15 cellular contexts compared by ENCODE assay signal in genomic region chr1:33300673-33301072, GRCh38. TPM values are rescaled to one million over a fixed set of nuclear protein-coding genes. Genes with fewer than 3 reads are reported as not detected.
DNase-seq lines count a peak whose midpoint lies in the region; ATAC-seq and TF ChIP-seq lines count a peak whose summit lies in the region.
"Had no signal": no experiment of that assay in that cellular context is flagged by ENCODE, and none has a peak within 500 bp of the region (broad histone marks: within the 10 kb centered on the region; RNA-seq: fewer than 3 reads in every experiment).

No MANE protein-coding gene starts in this region.

- no peaks in the 10 kb centered on the region for H3K9me3 Mint-ChIP-seq in MCF 10A (ENCODE audit: unreplicated experiment)
- H3K9me3 Mint-ChIP-seq in CD4-positive, alpha-beta T cell, result no peaks in the 10 kb centered on the region
- H3K9me3 Mint-ChIP-seq: activated B cell treated with CpG ODN at 0.5 μM for 24 hours; activated T-helper 17 cell treated with anti-CD3 and anti-CD28 coated beads, Interleukin-2, amount 50 U/mL, for 72 hours had no signal

- no peaks in the 10 kb centered on the region for H3K36me3 ChIP-seq in mammary epithelial cell (ENCODE audit: insufficient read depth, low read length)
- no peaks in the 10 kb centered on the region for H3K36me3 ChIP-seq in aorta (ENCODE audit: control insufficient read depth in 1 of 2, insufficient read depth in 2 of 2, low read length in 1 of 2)

- H3K4me1 Mint-ChIP-seq in MCF 10A (ENCODE audit: insufficient read depth, unreplicated experiment), result no peaks in the 10 kb centered on the region
- peaks cover 29% of the 10 kb centered on the region for H3K4me1 Mint-ChIP-seq in CD4-positive, alpha-beta T cell (ENCODE audit: low read depth)
- H3K4me1 Mint-ChIP-seq: activated B cell treated with CpG ODN at 0.5 μM for 24 hours; activated T-helper 17 cell treated with anti-CD3 and anti-CD28 coated beads, Interleukin-2, amount 50 U/mL, for 72 hours had no signal

- CTCF ChIA-PET in MCF 10A (lab: Yijun Ruan, JAX), result interaction anchor here (0.6 to 11.9 kb wide), 6 partner anchors 49 to 1569 kb away, joined by 3 to 152 read pairs (median 3); partner anchors contain the start of gene ZSCAN20
- CTCF ChIA-PET in mammary epithelial cell (lab: Charles Lee; ENCODE audit: low non-redundant PET), result no interaction called here
- CTCF ChIA-PET in CD4-positive, alpha-beta T cell (lab: Charles Lee), result no interaction called here

- no peak overlapping the region for H3K27ac ChIP-seq in mammary epithelial cell (ENCODE audit: insufficient read depth, low read depth, low read length)
- H3K27ac ChIP-seq in aorta (ENCODE audit: low read depth in 1 of 2, low read length in 2 of 2), result no peak overlapping the region
- no peak overlapping the region for H3K27ac ChIP-seq in CD4-positive, alpha-beta T cell (ENCODE audit: low read depth, low read length)

- H3K4me2 ChIP-seq in mammary epithelial cell (ENCODE audit: insufficient read depth, low read depth, low read length), result no peak overlapping the region

- no peak overlapping the region for H3K4me3 Mint-ChIP-seq in MCF 10A (ENCODE audit: unreplicated experiment)
- H3K4me3 Mint-ChIP-seq in CD4-positive, alpha-beta T cell, result no peak overlapping the region
- H3K4me3 Mint-ChIP-seq: activated B cell treated with CpG ODN at 0.5 μM for 24 hours; activated T-helper 17 cell treated with anti-CD3 and anti-CD28 coated beads, Interleukin-2, amount 50 U/mL, for 72 hours had no signal

- H3K27ac Mint-ChIP-seq in MCF 10A (ENCODE audit: low read depth, unreplicated experiment), result no peak overlapping the region
- H3K27ac Mint-ChIP-seq in CD4-positive, alpha-beta T cell, result no peak overlapping the region
- H3K27ac Mint-ChIP-seq: activated B cell treated with CpG ODN at 0.5 μM for 24 hours; activated T-helper 17 cell treated with anti-CD3 and anti-CD28 coated beads, Interleukin-2, amount 50 U/mL, for 72 hours had no signal

- in situ Hi-C loops in mammary epithelial cell (cut with MboI; ENCODE audit: low sequenced_read_pairs in 2 of 2), result no loop called here

- no peaks in the 10 kb centered on the region for H3K79me2 ChIP-seq in mammary epithelial cell (ENCODE audit: insufficient read depth, low read length)

- POLR2A ChIA-PET in MCF 10A (lab: Yijun Ruan, JAX), result interaction anchor here (0.7 to 0.8 kb wide), 2 partner anchors 40 to 66 kb away, joined by 3 to 4 read pairs; no protein-coding TSS in a partner anchor
- POLR2A ChIA-PET in CD4-positive, alpha-beta T cell (lab: Charles Lee), result no interaction called here

- H3K4me3 ChIP-seq in mammary epithelial cell (replicated peaks in 1 of 3; ENCODE audit: insufficient read depth in 1 of 3, low read depth in 2 of 3, low read length in 3 of 3), result no peak overlapping the region
- no peak overlapping the region for H3K4me3 ChIP-seq in aorta (ENCODE audit: low read length in 2 of 2)
- H3K4me3 ChIP-seq: dorsolateral prefrontal cortex, Peyer's patch had no signal

- DNase-seq in MCF 10A (ENCODE audit: unreplicated experiment) (peak; percentile 77), mammary epithelial cell (no peak), epidermal melanocyte (ENCODE audit: insufficient read length, low spot score) (peak; percentile 44), midbrain (lab: John Stamatoyannopoulos, UW) (peak; percentile 21), aorta (peak; percentile 76 to 79), kidney glomerular epithelial cell (lab: John Stamatoyannopoulos, UW) (no peak), DMS53 (lab: John Stamatoyannopoulos, UW) (no peak)
- DNase-seq in CD4-positive, alpha-beta T cell, result no peak
- DNase-seq: activated B cell treated with CpG ODN at 0.5 μM for 24 hours, NCI-H187 had no signal

- dilution Hi-C loops in mammary epithelial cell (cut with HindIII; ENCODE audit: low sequenced_read_pairs), result no loop called here

- BruUV-seq in MCF 10A (replicated peaks; lab: Mats Ljungman, UMichigan) (no TSS peak), mammary epithelial cell (replicated peaks; lab: Mats Ljungman, UMichigan) (no TSS peak)

- peak; percentile 44 for ATAC-seq in aorta (ENCODE audit: low FRiP score)
- no peak for ATAC-seq in CD4-positive, alpha-beta T cell (ENCODE audit: poor library complexity)
- ATAC-seq: activated T-helper 17 cell treated with anti-CD3 and anti-CD28 coated beads, Interleukin-2, amount 50 U/mL, for 72 hours had no signal

- no peak overlapping the region for H3K9ac ChIP-seq in mammary epithelial cell (ENCODE audit: insufficient read depth, low read length)

- H3K4me1 ChIP-seq in mammary epithelial cell (ENCODE audit: insufficient read depth, low read length), result no peaks in the 10 kb centered on the region
- H3K4me1 ChIP-seq in aorta (ENCODE audit: control insufficient read depth in 1 of 2, insufficient read depth in 2 of 2, low read length in 2 of 2), result no peaks in the 10 kb centered on the region

- no peaks in the 10 kb centered on the region for H3K27me3 Mint-ChIP-seq in MCF 10A (ENCODE audit: insufficient read depth, unreplicated experiment)
- peaks cover 3% of the 10 kb centered on the region for H3K27me3 Mint-ChIP-seq in CD4-positive, alpha-beta T cell

- H3K9me3 ChIP-seq in mammary epithelial cell (replicated peaks; ENCODE audit: insufficient read depth, low read length) (no peaks in the 10 kb centered on the region), aorta (ENCODE audit: control insufficient read depth, low read length) (no peaks in the 10 kb centered on the region)
- no peaks in the 10 kb centered on the region for H3K9me3 ChIP-seq in CD4-positive, alpha-beta T cell (ENCODE audit: control insufficient read depth, low read length)
- H3K9me3 ChIP-seq: Peyer's patch had no signal

- whole genome bisulfite sequencing in mammary epithelial cell (ENCODE audit: low coverage, missing lambda C conversion rate), result 45% methylated on average over 4 of the region's 5 CpGs
- 57 to 74% methylated on average over 5 of the region's 5 CpGs for WGBS in aorta, 2 donors

- H2AFZ ChIP-seq in mammary epithelial cell (ENCODE audit: low read depth, low read length), result no peak overlapping the region

- H4K20me1 ChIP-seq in mammary epithelial cell (ENCODE audit: insufficient read depth, low read length), result no peaks in the 10 kb centered on the region

- H3K27me3 ChIP-seq in mammary epithelial cell (ENCODE audit: insufficient read depth, low read length) (no peaks in the 10 kb centered on the region), aorta (ENCODE audit: control insufficient read depth in 1 of 2, insufficient read depth in 2 of 2, low read length in 1 of 2) (no peaks in the 10 kb centered on the region)
- no peaks in the 10 kb centered on the region for H3K27me3 ChIP-seq in CD4-positive, alpha-beta T cell (ENCODE audit: control insufficient read depth, insufficient read depth, low read length)
- H3K27me3 ChIP-seq: dorsolateral prefrontal cortex, Peyer's patch had no signal

- TF ChIP-seq CTCF in MCF 10A (IDR thresholded peaks at IDR 0.05; ENCODE audit: unreplicated experiment) (no peak), mammary epithelial cell (conservative IDR thresholded peaks at IDR 0.05 in 1 of 2, IDR thresholded peaks at IDR 0.05 in 1 of 2; ENCODE audit: extremely low read depth in 1 of 2, insufficient read depth in 1 of 2, low read depth in 1 of 2, low read length in 2 of 2) (no peak)
- no peak for TF ChIP-seq CTCF in CD4-positive, alpha-beta T cell (IDR thresholded peaks at IDR 0.05)

- intact Hi-C loops in MCF 10A (cut with micrococcal nuclease) (no loop called here), mammary epithelial cell (cut with micrococcal nuclease) (no loop called here), aorta (cut with DNase I) (no loop called here)
- intact Hi-C loops in CD4-positive, alpha-beta T cell (cut with DNase I, micrococcal nuclease), result no loop called here

- H3K36me3 Mint-ChIP-seq in MCF 10A (ENCODE audit: insufficient read depth, unreplicated experiment), result peaks cover 30% of the 10 kb centered on the region
- H3K36me3 Mint-ChIP-seq in CD4-positive, alpha-beta T cell (ENCODE audit: low read depth), result peaks cover 48% of the 10 kb centered on the region

RNA-seq across cellular contexts. Expression of gene A3GALT2, which starts 20.2 kb away (rescaled TPM):
- total RNA-seq in MCF 10A (2022), result 0.32 TPM in 1 of 2 replicates, not detected in the other
- not detected for total RNA-seq in mammary epithelial cell
- polyA plus RNA-seq in mammary epithelial cell, result not detected
- not detected for polyA minus RNA-seq in mammary epithelial cell
- under 1 TPM; 0.36 to 0.81 TPM for total RNA-seq in aorta
- polyA plus RNA-seq in aorta, result not detected
- not detected for total RNA-seq in CD4-positive, alpha-beta T cell
- total RNA-seq: activated B cell treated with CpG ODN at 0.5 μM for 24 hours; activated T-helper 17 cell treated with anti-CD3 and anti-CD28 coated beads, Interleukin-2, amount 50 U/mL, for 72 hours; Peyer's patch; temporal lobe had no signal
- polyA plus RNA-seq: BJ had no signal

RNA-seq across cellular contexts. Expression of gene ZNF362, which starts 44.4 kb away (rescaled TPM):
- 14.8 and 15.8 TPM in 2 replicates for total RNA-seq in MCF 10A (2022)
- 10 to 100 TPM in 1 of 2 donors, 1 to 10 TPM in 1; 8.5 to 12.4 TPM for total RNA-seq in mammary epithelial cell
- 5.3 TPM for polyA plus RNA-seq in mammary epithelial cell
- 5.8 TPM for polyA minus RNA-seq in mammary epithelial cell
- 10 to 100 TPM; 36.2 to 44.0 TPM for total RNA-seq in aorta
- 10 to 100 TPM; 12.4 to 26.1 TPM for polyA plus RNA-seq in aorta
- 10 to 100 TPM; 24.7 to 26.6 TPM for total RNA-seq in CD4-positive, alpha-beta T cell

Comparison
In these comparisons a context has a peak if more than half of its experiments do, and no peak if none do; other contexts are left out.
1. DNase-seq: peak in MCF 10A (single experiment), epidermal melanocyte (single experiment), midbrain (single experiment) and aorta (2 of 2); none in mammary epithelial cell (single experiment), CD4-positive, alpha-beta T cell (0 of 10), kidney glomerular epithelial cell (single experiment) and DMS53 (single experiment).